In genomic region chr18:26976206-26976605, GRCh38 we compare ENCODE assay signal across 27 cellular contexts.
A peak's percentile ranks its signal among the peaks of the same experiment; 100 is the strongest.
DNase-seq lines count a peak whose midpoint lies in the region; ATAC-seq and TF ChIP-seq lines count a peak whose summit lies in the region.
"Had no signal": no experiment of that assay in that cellular context is flagged by ENCODE, and none has a peak within 500 bp of the region (broad histone marks: within the 10 kb centered on the region; RNA-seq: fewer than 3 reads in every experiment).

No MANE protein-coding gene starts in this region.

- CTCF ChIA-PET in OCI-LY7 (lab: Charles Lee; ENCODE audit: unreplicated experiment) = no interaction called here

- H3K9me3 Mint-ChIP-seq in neural crest cell = peaks cover 4% of the 10 kb centered on the region
- no peaks in the 10 kb centered on the region; the same call in 2 of the 3 replicates for H3K9me3 Mint-ChIP-seq in GM23338

- H3K4me1 Mint-ChIP-seq in neural crest cell = peaks cover 44% of the 10 kb centered on the region
- H3K4me1 Mint-ChIP-seq in GM23338 = peaks cover 11% of the 10 kb centered on the region
- H3K4me1 Mint-ChIP-seq: CD8-positive, alpha-beta memory T cell; T-cell had no signal

- DNase-seq in OCI-LY7 (ENCODE audit: low spot score) (no peak), neural crest cell (ENCODE audit: low read depth, low spot score) (no peak), GM23338 (ENCODE audit: low spot score) (no peak), esophagus muscularis mucosa (ENCODE audit: extremely low spot score) (no peak), GM23248 (no peak)
- no peak for DNase-seq in effector CD8-positive, alpha-beta T cell (lab: John Stamatoyannopoulos, UW)
- DNase-seq: CD8-positive, alpha-beta memory T cell; DMS 273 treated with DMSO at 0.1 percent for 48 hours; DMS79; GOT3; HFFc6; NCI-H1048; NCI-H1417; NCI-H187; NCI-H2081 treated with DMSO at 0.1 percent for 48 hours; NCI-H2171; NCI-H226; NCI-H524; NCI-H774; PC-3; T-cell had no signal

- TF ChIP-seq EP300 in esophagus muscularis mucosa (IDR thresholded peaks at IDR 0.05) = no peak

- no peaks in the 10 kb centered on the region; a peak in 1 of 22 replicates for H3K9me3 ChIP-seq in BLaER1 treated with 17β-estradiol and CSF1 and Interleukin-3, amounts not matched to agents 10 nM and 100 nM (replicated peaks in 1 of 11)
- no peaks in the 10 kb centered on the region for H3K9me3 ChIP-seq in OCI-LY7 (ENCODE audit: low read length)
- H3K9me3 ChIP-seq in ectodermal cell (ENCODE audit: control insufficient read depth, low read length) = no peaks in the 10 kb centered on the region
- no peaks in the 10 kb centered on the region for H3K9me3 ChIP-seq in esophagus muscularis mucosa
- no peaks in the 10 kb centered on the region for H3K9me3 ChIP-seq in GM23248 (ENCODE audit: low read depth)
- H3K9me3 ChIP-seq: HAP-1 had no signal

- POLR2A ChIA-PET in OCI-LY7 (lab: Charles Lee) = interaction anchor here (1.5 kb wide), 1 partner anchor 23 kb away, joined by 3 read pairs; no protein-coding TSS in a partner anchor

- H3K4me3 ChIP-seq in BLaER1 treated with 17β-estradiol and CSF1 and Interleukin-3, amounts not matched to agents 10 nM and 100 nM = no peak overlapping the region
- H3K4me3 ChIP-seq in OCI-LY7 (ENCODE audit: low read depth, low read length, poor library complexity, severe bottlenecking) (no peak overlapping the region), ectodermal cell (ENCODE audit: insufficient read depth, low read depth, low read length) (no peak overlapping the region), GM23338 (no peak overlapping the region), esophagus muscularis mucosa (no peak overlapping the region), GM23248 (no peak overlapping the region)
- H3K4me3 ChIP-seq: HAP-1 had no signal

- H3K27ac Mint-ChIP-seq in neural crest cell (ENCODE audit: unreplicated experiment) = peak overlapping the region; percentile 83
- no peak overlapping the region for H3K27ac Mint-ChIP-seq in GM23338
- H3K27ac Mint-ChIP-seq: HFFc6, T-cell had no signal

- in situ Hi-C loops in GM23248 (cut with MboI) = no loop called here

- H3K27me3 Mint-ChIP-seq in neural crest cell (ENCODE audit: low read depth) (no peaks in the 10 kb centered on the region), GM23338 (ENCODE audit: insufficient read depth, low read depth, poor library complexity) (peaks cover 2% of the 10 kb centered on the region)
- H3K27me3 Mint-ChIP-seq: CD8-positive, alpha-beta memory T cell; IgD-negative memory B cell; T-cell had no signal

- H3K36me3 Mint-ChIP-seq in neural crest cell (ENCODE audit: low read depth) (no peaks in the 10 kb centered on the region), GM23338 (ENCODE audit: low read depth) (peaks cover 3% of the 10 kb centered on the region; the same call in 2 of the 3 replicates)
- H3K36me3 Mint-ChIP-seq: IgD-negative memory B cell, T-cell had no signal

- no peaks in the 10 kb centered on the region for H4K20me1 ChIP-seq in BLaER1 treated with 17β-estradiol and CSF1 and Interleukin-3, amounts not matched to agents 10 nM and 100 nM
- H4K20me1 ChIP-seq in OCI-LY7 (ENCODE audit: insufficient read depth, low read length) (no peaks in the 10 kb centered on the region), GM23338 (replicated peaks; ENCODE audit: insufficient read depth) (no peaks in the 10 kb centered on the region), GM23248 (ENCODE audit: insufficient read depth) (no peaks in the 10 kb centered on the region)

- peak overlapping the region in 9 of 11 experiments; percentile 36 to 86 (median 73); a peak in 16 of 22 replicates for H3K4me2 ChIP-seq in BLaER1 treated with 17β-estradiol and CSF1 and Interleukin-3, amounts not matched to agents 10 nM and 100 nM
- H3K4me2 ChIP-seq in OCI-LY7 (ENCODE audit: low read length) (0 out of 2 replicates have a peak overlapping the region, but pooled peaks have one; percentile 66), GM23338 (no peak overlapping the region), GM23248 (ENCODE audit: unreplicated experiment) (no peak overlapping the region)
- H3K4me2 ChIP-seq: KMS-11 had no signal

- 89 to 91% methylated on average over 2 of the region's 2 CpGs for WGBS in ectodermal cell, 2 experiments
- WGBS in esophagus muscularis mucosa = 100% methylated on average over 2 of the region's 2 CpGs
- WGBS in GM23248 (ENCODE audit: low coverage in 1 of 2, low lambda C conversion rate in 2 of 2, missing lambda C conversion rate in 2 of 2), 2 experiments = 19 to 38% methylated on average over 2 of the region's 2 CpGs

- H3K79me2 ChIP-seq in OCI-LY7 (ENCODE audit: insufficient read depth, low read depth, low read length) (no peaks in the 10 kb centered on the region), GM23338 (replicated peaks; ENCODE audit: insufficient read depth) (no peaks in the 10 kb centered on the region), GM23248 (ENCODE audit: insufficient read depth) (no peaks in the 10 kb centered on the region)

- H3K4me3 Mint-ChIP-seq in neural crest cell = no peak overlapping the region
- no peak overlapping the region for H3K4me3 Mint-ChIP-seq in GM23338
- H3K4me3 Mint-ChIP-seq: CD8-positive, alpha-beta memory T cell; HFFc6; IgD-negative memory B cell; T-cell had no signal

- H3K9me2 ChIP-seq in OCI-LY7 (ENCODE audit: insufficient read depth, low read length) (no peaks in the 10 kb centered on the region), GM23338 (ENCODE audit: insufficient read depth) (no peaks in the 10 kb centered on the region), GM23248 (ENCODE audit: insufficient read depth) (no peaks in the 10 kb centered on the region)

- no peak for ATAC-seq in GM23338
- ATAC-seq: PC-3, T-cell had no signal

- intact Hi-C loops in OCI-LY7 (cut with micrococcal nuclease; ENCODE audit: unreplicated experiment) (loop anchor here (10.0 kb wide), 1 partner anchor 431 kb away; the partner anchor contains the start of gene KCTD1), esophagus muscularis mucosa (cut with DNase I) (no loop called here)

- no peak overlapping the region for H3K27ac ChIP-seq in BLaER1 treated with 17β-estradiol and CSF1 and Interleukin-3, amounts not matched to agents 10 nM and 100 nM
- no peak overlapping the region for H3K27ac ChIP-seq in OCI-LY7 (ENCODE audit: low read depth, low read length, poor library complexity, severe bottlenecking)
- peak overlapping the region; percentile 8 for H3K27ac ChIP-seq in ectodermal cell (ENCODE audit: insufficient read depth, low read depth, low read length, poor library complexity, severe bottlenecking)
- no peak overlapping the region for H3K27ac ChIP-seq in GM23338 (ENCODE audit: low read depth)
- H3K27ac ChIP-seq in esophagus muscularis mucosa (replicated peaks in 1 of 4) = no peak overlapping the region
- no peak overlapping the region for H3K27ac ChIP-seq in GM23248
- H3K27ac ChIP-seq: C4-2B, KMS-11 had no signal

- H3K4me1 ChIP-seq in BLaER1 treated with 17β-estradiol and CSF1 and Interleukin-3, amounts not matched to agents 10 nM and 100 nM = peaks cover 29 to 49% (median 36%) of the 10 kb centered on the region in 10 experiments
- peaks cover 37% of the 10 kb centered on the region for H3K4me1 ChIP-seq in OCI-LY7 (ENCODE audit: insufficient read depth, low read length, poor library complexity, severe bottlenecking)
- no peaks in the 10 kb centered on the region for H3K4me1 ChIP-seq in ectodermal cell (ENCODE audit: control insufficient read depth, insufficient read depth, low read length)
- no peaks in the 10 kb centered on the region for H3K4me1 ChIP-seq in GM23338 (ENCODE audit: insufficient read depth)
- no peaks in the 10 kb centered on the region for H3K4me1 ChIP-seq in esophagus muscularis mucosa
- no peaks in the 10 kb centered on the region for H3K4me1 ChIP-seq in GM23248 (ENCODE audit: insufficient read depth)

- no peak for TF ChIP-seq POLR2A in esophagus muscularis mucosa (IDR thresholded peaks at IDR 0.05; ENCODE audit: low read depth)

- 0 out of 22 replicates have a peak overlapping the region, but pooled peaks of 1 of the 11 experiments have one; percentile 4 for H3K9ac ChIP-seq in BLaER1 treated with 17β-estradiol and CSF1 and Interleukin-3, amounts not matched to agents 10 nM and 100 nM
- H3K9ac ChIP-seq in GM23248 = no peak overlapping the region
- H3K9ac ChIP-seq: KMS-11 had no signal

- H2AFZ ChIP-seq in OCI-LY7 (ENCODE audit: low read length) = peak overlapping the region; percentile 88
- H2AFZ ChIP-seq in GM23338 = no peak overlapping the region
- no peak overlapping the region for H2AFZ ChIP-seq in GM23248

- H3K36me3 ChIP-seq in BLaER1 treated with 17β-estradiol and CSF1 and Interleukin-3, amounts not matched to agents 10 nM and 100 nM = no peaks in the 10 kb centered on the region
- H3K36me3 ChIP-seq in OCI-LY7 (ENCODE audit: insufficient read depth, low read length) (no peaks in the 10 kb centered on the region), ectodermal cell (ENCODE audit: control insufficient read depth, insufficient read depth, low read length) (no peaks in the 10 kb centered on the region), GM23338 (ENCODE audit: insufficient read depth) (no peaks in the 10 kb centered on the region), esophagus muscularis mucosa (no peaks in the 10 kb centered on the region), GM23248 (ENCODE audit: low read depth) (no peaks in the 10 kb centered on the region)
- H3K36me3 ChIP-seq: HAP-1 had no signal

- no peak for TF ChIP-seq CTCF in OCI-LY7 (conservative IDR thresholded peaks at IDR 0.05; ENCODE audit: low read length)
- TF ChIP-seq CTCF in neural crest cell (conservative IDR thresholded peaks at IDR 0.05) = no peak
- TF ChIP-seq CTCF in GM23338 (conservative IDR thresholded peaks at IDR 0.05; ENCODE audit: low read depth in 2 of 2) = no peak
- no peak for TF ChIP-seq CTCF in esophagus muscularis mucosa (IDR thresholded peaks at IDR 0.05)

- H3F3A ChIP-seq in GM23338 (replicated peaks; ENCODE audit: low read depth) (no peaks in the 10 kb centered on the region), GM23248 (ENCODE audit: insufficient read depth) (no peaks in the 10 kb centered on the region)

- BruUV-seq in OCI-LY7 (replicated peaks; lab: Mats Ljungman, UMichigan) = no TSS peak

- H3K27me3 ChIP-seq in BLaER1 treated with 17β-estradiol and CSF1 and Interleukin-3, amounts not matched to agents 10 nM and 100 nM = no peaks in the 10 kb centered on the region
- H3K27me3 ChIP-seq in ectodermal cell (ENCODE audit: control insufficient read depth, insufficient read depth, low read length, poor library complexity, severe bottlenecking) (no peaks in the 10 kb centered on the region), GM23338 (ENCODE audit: insufficient read depth) (no peaks in the 10 kb centered on the region), esophagus muscularis mucosa (no peaks in the 10 kb centered on the region), GM23248 (replicated peaks; ENCODE audit: insufficient read depth) (no peaks in the 10 kb centered on the region)

TF ChIP-seq in GM23338, 12 proteins besides CTCF, POLR2A, EP300 and RAD21:
- TF ChIP-seq JUNB (IDR thresholded peaks at IDR 0.05; ENCODE audit: unreplicated experiment) (no peak), EZH2phosphoT487 (IDR thresholded peaks at IDR 0.05; ENCODE audit: unreplicated experiment) (no peak), ZNF114 (CRISPR knock-in tag; IDR thresholded peaks at IDR 0.05) (no peak)

Comparison
In these comparisons a context has a peak if more than half of its experiments do, and no peak if none do; other contexts are left out.
1. H3K4me2 ChIP-seq: peak in BLaER1 treated with 17β-estradiol and CSF1 and Interleukin-3, amounts not matched to agents 10 nM and 100 nM (9 of 11) and OCI-LY7 (single experiment); none in GM23338 (single experiment) and GM23248 (single experiment).